ENCODE assay signal across 7 cellular contexts in genomic region chr14:22391908-22392307, GRCh38.
A peak's percentile ranks its signal among the peaks of the same experiment; 100 is the strongest.
DNase-seq lines count a peak whose midpoint lies in the region; ATAC-seq and TF ChIP-seq lines count a peak whose summit lies in the region.

No MANE protein-coding gene starts in this region.

- DNase-seq in HT-29 (ENCODE audit: low spot score) (peak; percentile 71), SJCRH30 (peak; percentile 81 to 89), fibroblast of mammary gland (ENCODE audit: low read depth) (peak; percentile 60), natural killer cell (peak; percentile 54)
- no peak for DNase-seq in stimulated activated CD4-positive, alpha-beta T cell treated with anti-CD3 and anti-CD28 coated beads, Interleukin-12 subunit alpha, Interleukin-12 subunit beta, amount 100 ng/mL, for 4 hours
- no peak for DNase-seq in stimulated activated CD8-positive, alpha-beta memory T cell treated with anti-CD3 and anti-CD28 coated beads, Interleukin-4, amount 100 ng/mL, for 48 hours

- H3K27me3 ChIP-seq in SJCRH30, result no peaks in the 10 kb centered on the region

- H3K27ac ChIP-seq in SJCRH30, result no peak overlapping the region

- H3K36me3 ChIP-seq in SJCRH30, result no peaks in the 10 kb centered on the region

- H3K36me3 Mint-ChIP-seq in natural killer cell, result no peaks in the 10 kb centered on the region

- H3K9me3 Mint-ChIP-seq in natural killer cell, result no peaks in the 10 kb centered on the region

- H3K4me3 ChIP-seq in GM08714 (ENCODE audit: low read length) (peak overlapping the region; percentile 15; the same call in 1 of the 2 replicates), SJCRH30 (no peak overlapping the region), fibroblast of mammary gland (ENCODE audit: control insufficient read depth, low read depth, low read length) (no peak overlapping the region)

- H3K4me1 ChIP-seq in SJCRH30, result peaks cover 40% of the 10 kb centered on the region

- ATAC-seq in natural killer cell, result peak; percentile 83 to 91 (median 90)

- no peaks in the 10 kb centered on the region for H3K9me3 ChIP-seq in SJCRH30 (replicated peaks)

- peaks cover 62 to 64% of the 10 kb centered on the region in 2 donors for H3K4me1 Mint-ChIP-seq in natural killer cell

- intact Hi-C loops in natural killer cell (cut with micrococcal nuclease), result loop anchor here (1.0 to 5.0 kb wide), 4 partner anchors 35 to 261 kb away; no protein-coding TSS in a partner anchor

- no peak overlapping the region for H3K4me3 Mint-ChIP-seq in natural killer cell

- no peaks in the 10 kb centered on the region for H3K27me3 Mint-ChIP-seq in natural killer cell (ENCODE audit: low read depth in 2 of 2)

- H3K27ac Mint-ChIP-seq in natural killer cell, result peak overlapping the region; percentile 67 to 89

- TF ChIP-seq CTCF in fibroblast of mammary gland (conservative IDR thresholded peaks at IDR 0.05; ENCODE audit: control insufficient read depth, insufficient read depth, low read depth, low read length), result peak; percentile 66
- peak; percentile 74 for TF ChIP-seq CTCF in natural killer cell (IDR thresholded peaks at IDR 0.05)

Comparison
In these comparisons a context has a peak if more than half of its experiments do, and no peak if none do; other contexts are left out.
1. DNase-seq: peak in HT-29 (single experiment), SJCRH30 (2 of 2), fibroblast of mammary gland (single experiment) and natural killer cell (single experiment); none in stimulated activated CD4-positive, alpha-beta T cell treated with anti-CD3 and anti-CD28 coated beads, Interleukin-12 subunit alpha, Interleukin-12 subunit beta, amount 100 ng/mL, for 4 hours (single experiment) and stimulated activated CD8-positive, alpha-beta memory T cell treated with anti-CD3 and anti-CD28 coated beads, Interleukin-4, amount 100 ng/mL, for 48 hours (single experiment).